Comparison of ENCODE assay signal across 14 cellular contexts in genomic region chr1:8682573-8682972, GRCh38.
"Had no signal": no experiment of that assay in that cellular context is flagged by ENCODE, and none has a peak within 500 bp of the region (broad histone marks: within the 10 kb centered on the region; RNA-seq: fewer than 3 reads in every experiment).

No MANE protein-coding gene starts in this region.

- H3K27me3 ChIP-seq: gastroesophageal sphincter, heart right ventricle, sigmoid colon, spleen had no signal

- ATAC-seq: activated T-cell treated with anti-CD3 and anti-CD28 coated beads, Interleukin-2, amount 50 U/mL, for 4 hours; effector memory CD8-positive, alpha-beta T cell; gastroesophageal sphincter; heart right ventricle; left cardiac atrium had no signal

- H3K4me3 ChIP-seq: gastroesophageal sphincter, heart right ventricle, lower lobe of right lung, sigmoid colon, spleen had no signal

- H3K4me3 Mint-ChIP-seq: activated CD4-positive, alpha-beta memory T cell treated with anti-CD3 and anti-CD28 coated beads for 36 hours; activated naive CD8-positive, alpha-beta T cell; activated T-cell treated with anti-CD3 and anti-CD28 coated beads, Interleukin-2, amount 50 U/mL, for 4 hours; effector memory CD8-positive, alpha-beta T cell; nephron had no signal

- H3K36me3 Mint-ChIP-seq: activated CD4-positive, alpha-beta memory T cell treated with anti-CD3 and anti-CD28 coated beads for 36 hours had no signal

- DNase-seq: activated CD4-positive, alpha-beta memory T cell treated with anti-CD3 and anti-CD28 coated beads for 36 hours; activated gamma-delta T cell; activated T-cell treated with anti-CD3 and anti-CD28 coated beads, Interleukin-2, amount 50 U/mL, for 4 hours; anterior cingulate cortex; dermis blood vessel endothelial cell; effector memory CD8-positive, alpha-beta T cell; heart right ventricle; left cardiac atrium; lower lobe of right lung; sigmoid colon; spleen had no signal

- H3K9me3 Mint-ChIP-seq: activated CD4-positive, alpha-beta memory T cell treated with anti-CD3 and anti-CD28 coated beads for 36 hours; activated T-cell treated with anti-CD3 and anti-CD28 coated beads, Interleukin-2, amount 50 U/mL, for 4 hours; effector memory CD8-positive, alpha-beta T cell; nephron had no signal

- H3K9me3 ChIP-seq: gastroesophageal sphincter, heart right ventricle, lower lobe of right lung, sigmoid colon, spleen had no signal

- H3K27me3 Mint-ChIP-seq: activated CD4-positive, alpha-beta memory T cell treated with anti-CD3 and anti-CD28 coated beads for 36 hours; activated naive CD8-positive, alpha-beta T cell; effector memory CD8-positive, alpha-beta T cell had no signal

- H3K36me3 ChIP-seq: gastroesophageal sphincter, heart right ventricle, lower lobe of right lung, sigmoid colon, spleen had no signal

- H3K27ac ChIP-seq: gastroesophageal sphincter, heart right ventricle, lower lobe of right lung, sigmoid colon, spleen had no signal

- H3K27ac Mint-ChIP-seq: activated CD4-positive, alpha-beta memory T cell treated with anti-CD3 and anti-CD28 coated beads for 36 hours; activated naive CD8-positive, alpha-beta T cell had no signal
